In genomic region chr2:176652300-176653182, GRCh38 we compare ENCODE assay signal across 8 cellular contexts.
A peak's percentile ranks its signal among the peaks of the same experiment; 100 is the strongest.
DNase-seq lines count a peak whose midpoint lies in the region; ATAC-seq, FAIRE-seq and TF ChIP-seq lines count a peak whose summit lies in the region.

No MANE protein-coding gene starts in this region.

- peak; percentile 93 for FAIRE-seq in A204.1 (lab: Jason Lieb, UNC)

- no peak overlapping the region for H3K27ac Mint-ChIP-seq in activated B cell treated with CpG ODN at 0.5 μM for 24 hours
- H3K27ac Mint-ChIP-seq in stimulated activated memory B cell treated with anti-CD40 and anti-IgM and Interleukin-4, amounts not matched to agents 10 μg/mL and 1 μg/mL and 100 μg/mL, for 72 hours, result no peak overlapping the region
- H3K27ac Mint-ChIP-seq in T-helper 2 cell treated with Interferon-gamma antibody and Interleukin-4, amounts not matched to agents 5 μg/mL and 100 μg/mL, for 36 hours, result no peak overlapping the region

- peaks cover 26% of the 10 kb centered on the region for H3K27me3 Mint-ChIP-seq in activated B cell treated with CpG ODN at 0.5 μM for 24 hours
- H3K27me3 Mint-ChIP-seq in stimulated activated memory B cell treated with anti-CD40 and anti-IgM and Interleukin-4, amounts not matched to agents 10 μg/mL and 1 μg/mL and 100 μg/mL, for 72 hours, result peaks cover 47% of the 10 kb centered on the region
- H3K27me3 Mint-ChIP-seq in T-helper 2 cell treated with Interferon-gamma antibody and Interleukin-4, amounts not matched to agents 5 μg/mL and 100 μg/mL, for 36 hours (ENCODE audit: low read depth), result peaks cover 49% of the 10 kb centered on the region

- no peaks in the 10 kb centered on the region for H3K4me1 Mint-ChIP-seq in activated B cell treated with CpG ODN at 0.5 μM for 24 hours
- peaks cover 5% of the 10 kb centered on the region for H3K4me1 Mint-ChIP-seq in stimulated activated memory B cell treated with anti-CD40 and anti-IgM and Interleukin-4, amounts not matched to agents 10 μg/mL and 1 μg/mL and 100 μg/mL, for 72 hours
- H3K4me1 Mint-ChIP-seq in T-helper 2 cell treated with Interferon-gamma antibody and Interleukin-4, amounts not matched to agents 5 μg/mL and 100 μg/mL, for 36 hours (ENCODE audit: low read depth), result peaks cover 5% of the 10 kb centered on the region

- peak; percentile 60 for DNase-seq in GM03348 (ENCODE audit: low spot score)
- DNase-seq in NCI-H2196 (lab: John Stamatoyannopoulos, UW; ENCODE audit: unreplicated experiment), result peak; percentile 70
- DNase-seq in activated B cell treated with CpG ODN at 0.5 μM for 24 hours, result no peak
- DNase-seq in left ventricle myocardium superior, result no peak
- no peak for DNase-seq in T-helper 2 cell treated with Interferon-gamma antibody and Interleukin-4, amounts not matched to agents 5 μg/mL and 100 μg/mL, for 36 hours (ENCODE audit: low spot score)

- intact Hi-C loops in activated B cell treated with CpG ODN at 0.5 μM for 24 hours (cut with micrococcal nuclease) (loop anchor here (1.0 to 5.0 kb wide), 6 partner anchors 100 to 1285 kb away; no protein-coding TSS in a partner anchor), left ventricle myocardium superior (cut with micrococcal nuclease) (no loop called here)

- POLR2A ChIA-PET in activated B cell treated with CpG ODN at 0.5 μM for 24 hours (lab: Charles Lee), result no interaction called here

- ATAC-seq in HG03045 (IDR thresholded peaks at IDR 0.05; ENCODE audit: unreplicated experiment), result peak; percentile 74
- ATAC-seq in activated B cell treated with CpG ODN at 0.5 μM for 24 hours (ENCODE audit: low read depth), result peak; percentile 62
- ATAC-seq in left ventricle myocardium superior, result peak; percentile 50
- ATAC-seq in stimulated activated memory B cell treated with anti-CD40 and anti-IgM and Interleukin-4, amounts not matched to agents 10 μg/mL and 1 μg/mL and 100 μg/mL, for 72 hours, result peak; percentile 57

- no peaks in the 10 kb centered on the region for H3K36me3 Mint-ChIP-seq in activated B cell treated with CpG ODN at 0.5 μM for 24 hours (ENCODE audit: low read depth)
- no peaks in the 10 kb centered on the region for H3K36me3 Mint-ChIP-seq in stimulated activated memory B cell treated with anti-CD40 and anti-IgM and Interleukin-4, amounts not matched to agents 10 μg/mL and 1 μg/mL and 100 μg/mL, for 72 hours
- H3K36me3 Mint-ChIP-seq in T-helper 2 cell treated with Interferon-gamma antibody and Interleukin-4, amounts not matched to agents 5 μg/mL and 100 μg/mL, for 36 hours (ENCODE audit: low read depth), result no peaks in the 10 kb centered on the region

- H3K9me3 Mint-ChIP-seq in activated B cell treated with CpG ODN at 0.5 μM for 24 hours, result no peaks in the 10 kb centered on the region
- H3K9me3 Mint-ChIP-seq in stimulated activated memory B cell treated with anti-CD40 and anti-IgM and Interleukin-4, amounts not matched to agents 10 μg/mL and 1 μg/mL and 100 μg/mL, for 72 hours, result no peaks in the 10 kb centered on the region
- H3K9me3 Mint-ChIP-seq in T-helper 2 cell treated with Interferon-gamma antibody and Interleukin-4, amounts not matched to agents 5 μg/mL and 100 μg/mL, for 36 hours, result no peaks in the 10 kb centered on the region

- no peak for TF ChIP-seq CTCF in activated B cell treated with CpG ODN at 0.5 μM for 24 hours (IDR thresholded peaks at IDR 0.05)

- CTCF ChIA-PET in activated B cell treated with CpG ODN at 0.5 μM for 24 hours (lab: Charles Lee), result interaction anchor here (0.7 to 6.3 kb wide), 21 partner anchors 9 to 1072 kb away, joined by 3 to 94 read pairs (median 3); no protein-coding TSS in a partner anchor

- no peak overlapping the region for H3K4me3 Mint-ChIP-seq in activated B cell treated with CpG ODN at 0.5 μM for 24 hours
- no peak overlapping the region for H3K4me3 Mint-ChIP-seq in stimulated activated memory B cell treated with anti-CD40 and anti-IgM and Interleukin-4, amounts not matched to agents 10 μg/mL and 1 μg/mL and 100 μg/mL, for 72 hours
- H3K4me3 Mint-ChIP-seq in T-helper 2 cell treated with Interferon-gamma antibody and Interleukin-4, amounts not matched to agents 5 μg/mL and 100 μg/mL, for 36 hours, result no peak overlapping the region

Comparison
In these comparisons a context has a peak if more than half of its experiments do, and no peak if none do; other contexts are left out.
1. DNase-seq: peak in GM03348 (single experiment) and NCI-H2196 (single experiment); none in activated B cell treated with CpG ODN at 0.5 μM for 24 hours (single experiment), left ventricle myocardium superior (single experiment) and T-helper 2 cell treated with Interferon-gamma antibody and Interleukin-4, amounts not matched to agents 5 μg/mL and 100 μg/mL, for 36 hours (single experiment).
2. Peak in every context shown above with its lines, with median percentiles within 50 percentile points of each other: ATAC-seq.